ENCODE assay signal across 1 cellular context in genomic region chr18:48675330-48675761, GRCh38.
A peak's percentile ranks its signal among the peaks of the same experiment; 100 is the strongest.
TF ChIP-seq lines count a peak whose summit lies in the region.

No MANE protein-coding gene starts in this region.

TF ChIP-seq in HepG2, 621 proteins besides CTCF, POLR2A, EP300 and RAD21 (continued from another document and continues in another):
- TF ChIP-seq MIER3 (CRISPR knock-in tag; IDR thresholded peaks at IDR 0.05; ENCODE audit: borderline replicate concordance), result 0 out of 2 replicates have a peak, but pooled peaks have one; percentile 49
- no peak for TF ChIP-seq ISX (CRISPR knock-in tag; conservative IDR thresholded peaks at IDR 0.05)
- peak; percentile 73 for TF ChIP-seq ZBTB33 (CRISPR knock-in tag; IDR thresholded peaks at IDR 0.05)
- TF ChIP-seq ZNF549 (CRISPR knock-in tag; IDR thresholded peaks at IDR 0.05), result no peak
- no peak for TF ChIP-seq ZNF496 (CRISPR knock-in tag; IDR thresholded peaks at IDR 0.05; ENCODE audit: insufficient replicate concordance)
- no peak for TF ChIP-seq ZNF646 (CRISPR knock-in tag; IDR thresholded peaks at IDR 0.05)
- peak; percentile 37; the same call in 1 of the 2 replicates for TF ChIP-seq ZBTB38 (CRISPR knock-in tag; IDR thresholded peaks at IDR 0.05)
- no peak for TF ChIP-seq PREB (CRISPR knock-in tag; IDR thresholded peaks at IDR 0.05)
- 0 out of 2 replicates have a peak, but pooled peaks have one; percentile 47 for TF ChIP-seq ZFP91 (CRISPR knock-in tag; IDR thresholded peaks at IDR 0.05; ENCODE audit: borderline replicate concordance)
- TF ChIP-seq TBX2 (CRISPR knock-in tag; IDR thresholded peaks at IDR 0.05; ENCODE audit: borderline replicate concordance), result 0 out of 2 replicates have a peak, but pooled peaks have one; percentile 27
- TF ChIP-seq ZNF10 (CRISPR knock-in tag; IDR thresholded peaks at IDR 0.05; ENCODE audit: borderline replicate concordance, low read depth), result no peak
- TF ChIP-seq ZNF883 (CRISPR knock-in tag; IDR thresholded peaks at IDR 0.05; ENCODE audit: not compliant biosample characterization), result peak; percentile 39
- TF ChIP-seq ATF4 (CRISPR knock-in tag; IDR thresholded peaks at IDR 0.05), result no peak
- TF ChIP-seq ZNF687 (CRISPR knock-in tag; IDR thresholded peaks at IDR 0.05), result peak; percentile 77
- no peak for TF ChIP-seq PHF21A (CRISPR knock-in tag; IDR thresholded peaks at IDR 0.05)
- TF ChIP-seq SAP130 (CRISPR knock-in tag; IDR thresholded peaks at IDR 0.05; ENCODE audit: low read depth), result peak; percentile 29; the same call in 1 of the 2 replicates
- TF ChIP-seq ZNF225 (CRISPR knock-in tag; IDR thresholded peaks at IDR 0.05), result 0 out of 2 replicates have a peak, but pooled peaks have one; percentile 72
- TF ChIP-seq ZGPAT (CRISPR knock-in tag; IDR thresholded peaks at IDR 0.05), result no peak
- 0 out of 2 replicates have a peak, but pooled peaks have one; percentile 32 for TF ChIP-seq ZNF792 (CRISPR knock-in tag; IDR thresholded peaks at IDR 0.05)
- 0 out of 2 replicates have a peak, but pooled peaks have one; percentile 70 for TF ChIP-seq RELA (CRISPR knock-in tag; IDR thresholded peaks at IDR 0.05)
- no peak for TF ChIP-seq ATAD3A (CRISPR knock-in tag; IDR thresholded peaks at IDR 0.05)
- TF ChIP-seq THAP9 (CRISPR knock-in tag; IDR thresholded peaks at IDR 0.05; ENCODE audit: borderline replicate concordance), result peak; percentile 23; the same call in 1 of the 2 replicates
